ENCODE assay signal across 9 cellular contexts in the genomic region with DNA sequence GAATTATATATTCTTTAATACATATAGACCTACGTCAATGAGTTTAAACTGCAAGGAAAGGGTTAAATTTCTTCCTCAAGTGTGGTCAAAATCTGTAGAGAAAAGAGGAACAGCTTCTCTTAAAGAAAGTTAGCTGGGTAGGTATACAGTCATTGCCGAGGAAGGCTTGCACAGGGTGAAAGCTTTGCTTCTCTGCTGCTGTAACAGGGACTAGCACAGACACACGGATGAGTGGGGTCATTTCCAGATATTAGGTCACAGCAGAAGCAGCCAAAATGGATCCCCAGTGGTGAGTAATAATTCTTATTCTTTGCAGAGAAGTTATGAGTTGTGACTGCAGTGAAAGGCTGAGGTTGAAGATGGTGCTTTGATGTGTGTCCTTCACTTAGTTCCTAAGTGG. TPM values are rescaled to one million over a fixed set of nuclear protein-coding genes. Genes with fewer than 3 reads are reported as not detected.
DNase-seq lines count a peak whose midpoint lies in the region; ATAC-seq and TF ChIP-seq lines count a peak whose summit lies in the region.
"Had no signal": no experiment of that assay in that cellular context is flagged by ENCODE, and none has a peak within 500 bp of the region (broad histone marks: within the 10 kb centered on the region; RNA-seq: fewer than 3 reads in every experiment).

A gene with protein sequence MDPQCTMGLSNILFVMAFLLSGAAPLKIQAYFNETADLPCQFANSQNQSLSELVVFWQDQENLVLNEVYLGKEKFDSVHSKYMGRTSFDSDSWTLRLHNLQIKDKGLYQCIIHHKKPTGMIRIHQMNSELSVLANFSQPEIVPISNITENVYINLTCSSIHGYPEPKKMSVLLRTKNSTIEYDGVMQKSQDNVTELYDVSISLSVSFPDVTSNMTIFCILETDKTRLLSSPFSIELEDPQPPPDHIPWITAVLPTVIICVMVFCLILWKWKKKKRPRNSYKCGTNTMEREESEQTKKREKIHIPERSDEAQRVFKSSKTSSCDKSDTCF (plus strand): TSS at position 148 of the 400 bp plus-strand sequence. CDS start 128 bp downstream, at position 276.

- no peaks in the 10 kb centered on the region for H3K4me1 Mint-ChIP-seq in activated T-helper 17 cell treated with anti-CD3 and anti-CD28 coated beads, Interleukin-2, amount 50 U/mL, for 72 hours
- H3K4me1 Mint-ChIP-seq in immature natural killer cell = no peaks in the 10 kb centered on the region
- H3K4me1 Mint-ChIP-seq in activated T-cell treated with anti-CD3 and anti-CD28 coated beads, Interleukin-2, amount 50 U/mL, for 24 hours (ENCODE audit: low read depth) = no peaks in the 10 kb centered on the region

- no peak within 1 kb of the TSS for H2AFZ ChIP-seq in mammary epithelial cell (ENCODE audit: low read depth, low read length)

- peak; percentile 95 for ATAC-seq in HG03159 (IDR thresholded peaks at IDR 0.05; ENCODE audit: unreplicated experiment)
- peak; percentile 23 for ATAC-seq in activated T-helper 17 cell treated with anti-CD3 and anti-CD28 coated beads, Interleukin-2, amount 50 U/mL, for 72 hours (replicated peaks)
- no peak for ATAC-seq in esophagus mucosa

- H3K4me3 ChIP-seq in breast epithelium (peak within 1 kb of the TSS in 2 of 3 donors; percentile 4 to 24), mammary epithelial cell (replicated peaks in 1 of 3; ENCODE audit: insufficient read depth in 1 of 3, low read depth in 2 of 3, low read length in 3 of 3) (no peak within 1 kb of the TSS), thymus (ENCODE audit: low read length) (no peak within 1 kb of the TSS)

- no peak within 1 kb of the TSS for H3K4me3 Mint-ChIP-seq in activated T-helper 17 cell treated with anti-CD3 and anti-CD28 coated beads, Interleukin-2, amount 50 U/mL, for 72 hours
- H3K4me3 Mint-ChIP-seq in immature natural killer cell = peak within 1 kb of the TSS in 1 of 5 donors; percentile 1
- H3K4me3 Mint-ChIP-seq in activated T-cell treated with anti-CD3 and anti-CD28 coated beads, Interleukin-2, amount 50 U/mL, for 24 hours = no peak within 1 kb of the TSS

- H3K9me3 Mint-ChIP-seq in activated T-helper 17 cell treated with anti-CD3 and anti-CD28 coated beads, Interleukin-2, amount 50 U/mL, for 72 hours = no peaks in the 10 kb centered on the region
- H3K9me3 Mint-ChIP-seq in immature natural killer cell = peaks cover 0 to 8% (median under 1%) of the 10 kb centered on the region in 6 donors
- no peaks in the 10 kb centered on the region for H3K9me3 Mint-ChIP-seq in activated T-cell treated with anti-CD3 and anti-CD28 coated beads, Interleukin-2, amount 50 U/mL, for 24 hours

- H3K4me1 ChIP-seq in breast epithelium (no peaks in the 10 kb centered on the region), mammary epithelial cell (ENCODE audit: insufficient read depth, low read length) (no peaks in the 10 kb centered on the region), thymus (ENCODE audit: control insufficient read depth, insufficient read depth, low read length) (no peaks in the 10 kb centered on the region)

- H3K4me2 ChIP-seq in mammary epithelial cell (ENCODE audit: insufficient read depth, low read depth, low read length) = no peak within 1 kb of the TSS

- no peak within 1 kb of the TSS for H3K9ac ChIP-seq in mammary epithelial cell (ENCODE audit: insufficient read depth, low read length)

- TF ChIP-seq CTCF in breast epithelium (IDR thresholded peaks at IDR 0.05) (no peak), mammary epithelial cell (conservative IDR thresholded peaks at IDR 0.05 in 1 of 2, IDR thresholded peaks at IDR 0.05 in 1 of 2; ENCODE audit: extremely low read depth in 1 of 2, insufficient read depth in 1 of 2, low read depth in 1 of 2, low read length in 2 of 2) (no peak)

- H3K27me3 Mint-ChIP-seq in activated T-helper 17 cell treated with anti-CD3 and anti-CD28 coated beads, Interleukin-2, amount 50 U/mL, for 72 hours = peaks cover 35% of the 10 kb centered on the region
- H3K27me3 Mint-ChIP-seq in immature natural killer cell (ENCODE audit: low read depth in 3 of 3) = peaks cover 2 to 6% (median 4%) of the 10 kb centered on the region in 3 donors
- H3K27me3 Mint-ChIP-seq in activated T-cell treated with anti-CD3 and anti-CD28 coated beads, Interleukin-2, amount 50 U/mL, for 24 hours = peaks cover 49% of the 10 kb centered on the region

- H4K20me1 ChIP-seq in mammary epithelial cell (ENCODE audit: insufficient read depth, low read length) = no peaks in the 10 kb centered on the region

- dilution Hi-C loops in mammary epithelial cell (cut with HindIII; ENCODE audit: low sequenced_read_pairs) = loop anchor here (5.0 kb wide), 1 partner anchor 53 kb away; no protein-coding TSS in a partner anchor

- H3K9me3 ChIP-seq in breast epithelium (no peaks in the 10 kb centered on the region), mammary epithelial cell (replicated peaks; ENCODE audit: insufficient read depth, low read length) (no peaks in the 10 kb centered on the region), thymus (ENCODE audit: control insufficient read depth) (no peaks in the 10 kb centered on the region)

- WGBS in mammary epithelial cell (ENCODE audit: low coverage, missing lambda C conversion rate) = 71% methylated on average over 3 of the region's 3 CpGs
- WGBS in thymus = 4% methylated on average over 3 of the region's 3 CpGs

- CTCF ChIA-PET in mammary epithelial cell (lab: Charles Lee; ENCODE audit: low non-redundant PET) = no interaction called here

- TF ChIP-seq POLR2A in breast epithelium (IDR thresholded peaks at IDR 0.05) = no peak

- intact Hi-C loops in breast epithelium (cut with DNase I; ENCODE audit: low total_unique reads) (no loop called here), mammary epithelial cell (cut with micrococcal nuclease) (no loop called here)

- no TSS peak for BruUV-seq in mammary epithelial cell (replicated peaks; lab: Mats Ljungman, UMichigan)

- no peaks in the 10 kb centered on the region for H3K79me2 ChIP-seq in mammary epithelial cell (ENCODE audit: insufficient read depth, low read length)

- in situ Hi-C loops in mammary epithelial cell (cut with MboI; ENCODE audit: low sequenced_read_pairs in 2 of 2) = no loop called here

- DNase-seq in breast epithelium (ENCODE audit: low spot score in 2 of 2) (no peak), mammary epithelial cell (no peak), immature natural killer cell (no peak)
- DNase-seq in activated T-cell treated with anti-CD3 and anti-CD28 coated beads, Interleukin-2, amount 50 U/mL, for 24 hours = no peak

- no peaks in the 10 kb centered on the region for H3K36me3 ChIP-seq in breast epithelium
- no peaks in the 10 kb centered on the region for H3K36me3 ChIP-seq in mammary epithelial cell (ENCODE audit: insufficient read depth, low read length)
- H3K36me3 ChIP-seq in thymus (ENCODE audit: control insufficient read depth, insufficient read depth) = no peaks in the 10 kb centered on the region

- H3K36me3 Mint-ChIP-seq in activated T-helper 17 cell treated with anti-CD3 and anti-CD28 coated beads, Interleukin-2, amount 50 U/mL, for 72 hours (ENCODE audit: low read depth) = no peaks in the 10 kb centered on the region
- H3K36me3 Mint-ChIP-seq in immature natural killer cell = peaks cover 0 to 3% (median 0%) of the 10 kb centered on the region in 3 donors
- no peaks in the 10 kb centered on the region for H3K36me3 Mint-ChIP-seq in activated T-cell treated with anti-CD3 and anti-CD28 coated beads, Interleukin-2, amount 50 U/mL, for 24 hours (ENCODE audit: low read depth)

- H3K27me3 ChIP-seq in breast epithelium (no peaks in the 10 kb centered on the region), mammary epithelial cell (ENCODE audit: insufficient read depth, low read length) (no peaks in the 10 kb centered on the region), thymus (ENCODE audit: control insufficient read depth, insufficient read depth) (no peaks in the 10 kb centered on the region)

- H3K27ac ChIP-seq in breast epithelium (no peak within 1 kb of the TSS), mammary epithelial cell (ENCODE audit: insufficient read depth, low read depth, low read length) (no peak within 1 kb of the TSS), thymus (ENCODE audit: low read depth) (no peak within 1 kb of the TSS)

- H3K27ac Mint-ChIP-seq in activated T-helper 17 cell treated with anti-CD3 and anti-CD28 coated beads, Interleukin-2, amount 50 U/mL, for 72 hours = no peak within 1 kb of the TSS
- H3K27ac Mint-ChIP-seq in immature natural killer cell = no peak within 1 kb of the TSS
- no peak within 1 kb of the TSS for H3K27ac Mint-ChIP-seq in activated T-cell treated with anti-CD3 and anti-CD28 coated beads, Interleukin-2, amount 50 U/mL, for 24 hours

RNA-seq across cellular contexts. Expression of the gene that starts here (rescaled TPM):
- total RNA-seq in breast epithelium (10 to 100 TPM in 1 of 3 donors, 1 to 10 TPM in 2; 7.3 to 12.6 (median 7.5) TPM), mammary epithelial cell (1 to 10 TPM in 1 of 2 donors, under 1 TPM in 1; 0.17 to 9.6 TPM), esophagus mucosa (1.2 TPM)
- polyA plus RNA-seq in mammary epithelial cell (4.2 TPM), thymus (18.0 TPM), immature natural killer cell (1 to 10 TPM; 1.1 to 7.4 (median 6.2) TPM)
- 4.3 TPM for polyA minus RNA-seq in mammary epithelial cell
- 1 to 10 TPM; 1.8 to 4.4 TPM for total RNA-seq in activated T-helper 17 cell treated with anti-CD3 and anti-CD28 coated beads, Interleukin-2, amount 50 U/mL, for 72 hours
- total RNA-seq: glomerular endothelial cell had no signal

Comparison
In these comparisons a context has a peak if more than half of its experiments do, and no peak if none do; other contexts are left out.
1. H3K4me3 ChIP-seq: peak in breast epithelium (2 of 3); none in mammary epithelial cell (0 of 3) and thymus (single experiment).